ENCODE assay signal across 24 cellular contexts in genomic region chr2:241242306-241242705, GRCh38. TPM values are rescaled to one million over a fixed set of nuclear protein-coding genes. Genes with fewer than 3 reads are reported as not detected.
DNase-seq lines count a peak whose midpoint lies in the region; ATAC-seq, FAIRE-seq and TF ChIP-seq lines count a peak whose summit lies in the region.
"Had no signal": no experiment of that assay in that cellular context is flagged by ENCODE, and none has a peak within 500 bp of the region (broad histone marks: within the 10 kb centered on the region; RNA-seq: fewer than 3 reads in every experiment).

No MANE protein-coding gene starts in this region.

- CTCF ChIA-PET in activated naive CD4-positive, alpha-beta T cell treated with anti-CD3 and anti-CD28 coated beads, Interleukin-2, amount 10 ng/mL, durations not matched to agents 7 days and 5 days (lab: Charles Lee) = no interaction called here
- CTCF ChIA-PET in RWPE1 (lab: Yijun Ruan, JAX) = no interaction called here
- CTCF ChIA-PET in HepG2 (lab: Yijun Ruan, JAX; ENCODE audit: low intra/inter-chr PET ratio, low total read pairs) = no interaction called here

- H3K4me3 ChIP-seq in HepG2 (replicated peaks in 1 of 3; ENCODE audit: insufficient read depth in 1 of 3, low read depth in 2 of 3, low read length in 3 of 3) = no peak overlapping the region
- no peak overlapping the region for H3K4me3 ChIP-seq in GM23248
- H3K4me3 ChIP-seq: BLaER1 treated with 17β-estradiol and CSF1 and Interleukin-3, amounts not matched to agents 10 nM and 100 nM had no signal

- TF ChIP-seq EP300 in HepG2 (IDR thresholded peaks at IDR 0.05; ENCODE audit: low read depth in 2 of 2, low read length in 2 of 2) = no peak
- no peak for TF ChIP-seq EP300 in HepG2 (CRISPR knock-in tag; IDR thresholded peaks at IDR 0.05; ENCODE audit: borderline replicate concordance)

- H2AFZ ChIP-seq in HepG2 (ENCODE audit: low read length) (no peak overlapping the region), GM23248 (no peak overlapping the region)

- H3K27me3 Mint-ChIP-seq in activated naive CD4-positive, alpha-beta T cell treated with anti-CD3 and anti-CD28 coated beads, Interleukin-2, amount 10 ng/mL, durations not matched to agents 7 days and 5 days = no peaks in the 10 kb centered on the region
- H3K27me3 Mint-ChIP-seq: CD4-positive, alpha-beta memory T cell had no signal

- TF ChIP-seq POLR2A in HepG2 (IDR thresholded peaks at IDR 0.05; ENCODE audit: insufficient read depth in 1 of 2, low read depth in 2 of 2, low read length in 2 of 2) = no peak; a peak in 1 of 4 replicates

- no peak for FAIRE-seq in HepG2 (lab: Jason Lieb, UNC)
- FAIRE-seq: GM12891 had no signal

- peaks cover 82% of the 10 kb centered on the region for H3F3A ChIP-seq in GM23248 (ENCODE audit: insufficient read depth)

- H4K20me1 ChIP-seq in HepG2 (ENCODE audit: insufficient read depth, low read length) (peaks cover 25% of the 10 kb centered on the region; the same call in 1 of the 2 replicates), GM23248 (ENCODE audit: insufficient read depth) (peaks cover 6% of the 10 kb centered on the region; the same call in 1 of the 2 replicates)

- H3K4me2 ChIP-seq in HepG2 (ENCODE audit: low read depth, low read length) (no peak overlapping the region), GM23248 (ENCODE audit: unreplicated experiment) (no peak overlapping the region)
- H3K4me2 ChIP-seq: BLaER1 treated with 17β-estradiol and CSF1 and Interleukin-3, amounts not matched to agents 10 nM and 100 nM had no signal

- no peak overlapping the region for H3K4me3 Mint-ChIP-seq in activated naive CD4-positive, alpha-beta T cell treated with anti-CD3 and anti-CD28 coated beads, Interleukin-2, amount 10 ng/mL, durations not matched to agents 7 days and 5 days
- no peak overlapping the region for H3K4me3 Mint-ChIP-seq in stimulated activated effector memory CD8-positive, alpha-beta T cell treated with anti-CD3 and anti-CD28 coated beads, Interleukin-12 subunit alpha, Interleukin-12 subunit beta, amount 100 ng/mL, for 72 hours
- H3K4me3 Mint-ChIP-seq: CD4-positive, alpha-beta memory T cell had no signal

- peak overlapping the region; percentile 9; the same call in 1 of the 2 replicates for H3K27ac ChIP-seq in RWPE1
- H3K27ac ChIP-seq in HepG2 (ENCODE audit: extremely low read length, insufficient read depth, low read length) = no peak overlapping the region
- H3K27ac ChIP-seq in GM23248 = no peak overlapping the region
- H3K27ac ChIP-seq: BLaER1 treated with 17β-estradiol and CSF1 and Interleukin-3, amounts not matched to agents 10 nM and 100 nM had no signal

- H3K27me3 ChIP-seq in HepG2 (ENCODE audit: control insufficient read depth in 1 of 2, insufficient read depth in 2 of 2, low read length in 2 of 2) = no peaks in the 10 kb centered on the region
- no peaks in the 10 kb centered on the region for H3K27me3 ChIP-seq in GM23248 (replicated peaks; ENCODE audit: insufficient read depth)
- H3K27me3 ChIP-seq: BLaER1 treated with 17β-estradiol and CSF1 and Interleukin-3, amounts not matched to agents 10 nM and 100 nM had no signal

- H3K4me1 ChIP-seq in HepG2 (ENCODE audit: insufficient read depth, low read length) (no peaks in the 10 kb centered on the region), GM23248 (ENCODE audit: insufficient read depth) (no peaks in the 10 kb centered on the region)
- H3K4me1 ChIP-seq: BLaER1 treated with 17β-estradiol and CSF1 and Interleukin-3, amounts not matched to agents 10 nM and 100 nM; Caco-2 had no signal

- H3K36me3 Mint-ChIP-seq in activated naive CD4-positive, alpha-beta T cell treated with anti-CD3 and anti-CD28 coated beads, Interleukin-2, amount 10 ng/mL, durations not matched to agents 7 days and 5 days = peaks cover 74% of the 10 kb centered on the region
- H3K36me3 Mint-ChIP-seq in stimulated activated effector memory CD8-positive, alpha-beta T cell treated with anti-CD3 and anti-CD28 coated beads, Interleukin-12 subunit alpha, Interleukin-12 subunit beta, amount 100 ng/mL, for 72 hours = peaks cover 100% of the 10 kb centered on the region

- H3K9me3 Mint-ChIP-seq in activated naive CD4-positive, alpha-beta T cell treated with anti-CD3 and anti-CD28 coated beads, Interleukin-2, amount 10 ng/mL, durations not matched to agents 7 days and 5 days = no peaks in the 10 kb centered on the region
- no peaks in the 10 kb centered on the region for H3K9me3 Mint-ChIP-seq in stimulated activated effector memory CD8-positive, alpha-beta T cell treated with anti-CD3 and anti-CD28 coated beads, Interleukin-12 subunit alpha, Interleukin-12 subunit beta, amount 100 ng/mL, for 72 hours
- H3K9me3 Mint-ChIP-seq: CD4-positive, alpha-beta memory T cell had no signal

- ATAC-seq in HepG2 (no peak), HG03469 (IDR thresholded peaks at IDR 0.05; ENCODE audit: unreplicated experiment) (no peak)
- no peak for ATAC-seq in stimulated activated effector memory CD8-positive, alpha-beta T cell treated with anti-CD3 and anti-CD28 coated beads, Interleukin-12 subunit alpha, Interleukin-12 subunit beta, amount 100 ng/mL, for 72 hours

- no peak for TF ChIP-seq RAD21 in HepG2 (CRISPR knock-in tag; IDR thresholded peaks at IDR 0.05)

- intact Hi-C loops in HepG2 (cut with micrococcal nuclease; ENCODE audit: unreplicated experiment) = no loop called here

- no peak for DNase-seq in activated naive CD4-positive, alpha-beta T cell treated with anti-CD3 and anti-CD28 coated beads, Interleukin-2, amount 10 ng/mL, durations not matched to agents 7 days and 5 days
- DNase-seq in activated naive CD4-positive, alpha-beta T cell treated with Interleukin-2 at 50 U/mL for 16 hours = no peak
- no peak for DNase-seq in RWPE1 (ENCODE audit: low spot score)
- no peak for DNase-seq in HepG2 (ENCODE audit: low spot score)
- DNase-seq in stimulated activated effector memory CD8-positive, alpha-beta T cell treated with anti-CD3 and anti-CD28 coated beads, Interleukin-12 subunit alpha, Interleukin-12 subunit beta, amount 100 ng/mL, for 72 hours (ENCODE audit: low spot score in 2 of 2) = no peak
- no peak for DNase-seq in GM23248
- DNase-seq in stimulated activated CD4-positive, alpha-beta T cell treated with anti-CD3 and anti-CD28 coated beads, Interleukin-4, amount 100 ng/mL, for 4 hours = no peak
- DNase-seq: 8988T; Caco-2; CD4-positive, alpha-beta memory T cell; DND-41; HCEC 1CT; MM.1S; NCI-H1048; NCI-H146; NCI-H2029 treated with DMSO at 0.1 percent for 48 hours; NCI-H2171; NCI-H345; NCI-H524; NCI-H774; NK-92 treated with Interleukin-12 subunit alpha and Interleukin-12 subunit beta, amount 100 ng/mL, for 24 hours had no signal

- no TSS peak for BruUV-seq in HepG2 (replicated peaks; lab: Mats Ljungman, UMichigan)

- H3K4me1 Mint-ChIP-seq in activated naive CD4-positive, alpha-beta T cell treated with anti-CD3 and anti-CD28 coated beads, Interleukin-2, amount 10 ng/mL, durations not matched to agents 7 days and 5 days = no peaks in the 10 kb centered on the region
- H3K4me1 Mint-ChIP-seq in stimulated activated effector memory CD8-positive, alpha-beta T cell treated with anti-CD3 and anti-CD28 coated beads, Interleukin-12 subunit alpha, Interleukin-12 subunit beta, amount 100 ng/mL, for 72 hours = no peaks in the 10 kb centered on the region

- H3K9ac ChIP-seq in HepG2 (ENCODE audit: insufficient read depth, low read depth, low read length) (no peak overlapping the region), GM23248 (no peak overlapping the region)
- H3K9ac ChIP-seq: BLaER1 treated with 17β-estradiol and CSF1 and Interleukin-3, amounts not matched to agents 10 nM and 100 nM had no signal

- 98% methylated on average over 14 of the region's 14 CpGs for WGBS in HepG2 (ENCODE audit: low lambda C conversion rate)
- 86 to 88% methylated on average over 14 of the region's 14 CpGs for WGBS in GM23248 (ENCODE audit: low coverage in 1 of 2, low lambda C conversion rate in 2 of 2, missing lambda C conversion rate in 2 of 2), 2 experiments

- POLR2A ChIA-PET in RWPE1 (lab: Yijun Ruan, JAX; ENCODE audit: low non-redundant PET) = no interaction called here
- POLR2A ChIA-PET in HepG2 (lab: Yijun Ruan, JAX) = no interaction called here

- H3K9me3 ChIP-seq in HepG2 (ENCODE audit: low read length) = no peaks in the 10 kb centered on the region
- H3K9me3 ChIP-seq in GM23248 (ENCODE audit: low read depth) = no peaks in the 10 kb centered on the region
- H3K9me3 ChIP-seq: BLaER1 treated with 17β-estradiol and CSF1 and Interleukin-3, amounts not matched to agents 10 nM and 100 nM; Caco-2 had no signal

- peaks cover 12% of the 10 kb centered on the region for H3K79me2 ChIP-seq in HepG2 (ENCODE audit: insufficient read depth, low read length)
- peaks cover 100% of the 10 kb centered on the region for H3K79me2 ChIP-seq in GM23248 (ENCODE audit: insufficient read depth)

- no peaks in the 10 kb centered on the region for H3K9me2 ChIP-seq in GM23248 (ENCODE audit: insufficient read depth)

- H3K27ac Mint-ChIP-seq in activated naive CD4-positive, alpha-beta T cell treated with anti-CD3 and anti-CD28 coated beads, Interleukin-2, amount 10 ng/mL, durations not matched to agents 7 days and 5 days = peak overlapping the region; percentile 35
- peak overlapping the region; percentile 32 for H3K27ac Mint-ChIP-seq in stimulated activated effector memory CD8-positive, alpha-beta T cell treated with anti-CD3 and anti-CD28 coated beads, Interleukin-12 subunit alpha, Interleukin-12 subunit beta, amount 100 ng/mL, for 72 hours

- peaks cover 72 to 97% of the 10 kb centered on the region in 2 experiments for H3K36me3 ChIP-seq in HepG2 (replicated peaks in 1 of 2; ENCODE audit: control insufficient read depth in 1 of 2, insufficient read depth in 2 of 2, low read length in 2 of 2)
- H3K36me3 ChIP-seq in GM23248 (ENCODE audit: low read depth) = peaks cover 88% of the 10 kb centered on the region

- in situ Hi-C loops in HepG2 (cut with HindIII; ENCODE audit: extremely low pct_ligation_motif_present, low pct_unique_long_range_greater_than_20kb) (no loop called here), GM23248 (cut with MboI) (no loop called here)

- TF ChIP-seq CTCF in RWPE1 (conservative IDR thresholded peaks at IDR 0.05; ENCODE audit: low read depth) (no peak), HepG2 (CRISPR knock-in tag; IDR thresholded peaks at IDR 0.05) (no peak)

RNA-seq across cellular contexts. Expression of gene ANO7, which starts 53.8 kb away (rescaled TPM):
- 3.7 and 4.9 TPM in 2 replicates for total RNA-seq in HepG2 (2016; rRNA removed; fragmentation: Illumina TruSeq; extraction: Trizol)
- total RNA-seq in HepG2 (2016; cell fraction: cytosol; rRNA removed; fragmentation: Illumina TruSeq; extraction: Trizol; ENCODE audit: low read depth) = 1.7 and 1.9 TPM in 2 replicates
- total RNA-seq in HepG2 (2016; cell fraction: insoluble cytoplasmic fraction; rRNA removed; fragmentation: Illumina TruSeq; extraction: Trizol) = 2.9 and 5.5 TPM in 2 replicates
- total RNA-seq in HepG2 (2016; cell fraction: membrane; rRNA removed; fragmentation: Illumina TruSeq; extraction: Trizol) = 3.2 and 4.1 TPM in 2 replicates
- 4.7 and 5.1 TPM in 2 replicates for total RNA-seq in HepG2 (2016; cell fraction: nucleus; rRNA removed; fragmentation: Illumina TruSeq; extraction: Trizol)
- polyA plus RNA-seq in HepG2 (2011; rRNA removed) (4.1 and 4.9 TPM in 2 replicates), GM23248 (2016; fragmentation: Nextera tagmentation; extraction: Ambion mirVana) (2.6 TPM in 2 replicates)
- 2.9 and 3.9 TPM in 2 replicates for polyA plus RNA-seq in HepG2 (2011; cell fraction: cytosol; rRNA removed)
- 29.8 and 33.6 TPM in 2 replicates for polyA plus RNA-seq in HepG2 (2011; cell fraction: nucleus; rRNA removed)
- 8.8 and 10.8 TPM in 2 replicates for polyA plus RNA-seq in HepG2 (2012)
- 3.3 and 3.8 TPM in 2 replicates for polyA plus RNA-seq in HepG2 (2016; cell fraction: cytosol; fragmentation: Illumina TruSeq; extraction: Trizol; ENCODE audit: low read depth)
- polyA plus RNA-seq in HepG2 (2016; cell fraction: insoluble cytoplasmic fraction; fragmentation: Illumina TruSeq; extraction: Trizol; ENCODE audit: low read depth) = 7.5 and 11.5 TPM in 2 replicates
- 7.5 and 8.6 TPM in 2 replicates for polyA plus RNA-seq in HepG2 (2016; cell fraction: membrane; fragmentation: Illumina TruSeq; extraction: Trizol; ENCODE audit: low read depth)
- 14.9 and 15.8 TPM in 2 replicates for polyA plus RNA-seq in HepG2 (2016; cell fraction: nucleus; fragmentation: Illumina TruSeq; extraction: Trizol; ENCODE audit: insufficient read depth, low read depth)
- 1.1 and 16.7 TPM in 2 replicates for polyA minus RNA-seq in HepG2 (2011; rRNA and poly(A)+ RNA removed; ENCODE audit: low replicate concordance)
- 5.1 and 8.4 TPM in 2 replicates for polyA minus RNA-seq in HepG2 (2011; cell fraction: cytosol; rRNA and poly(A)+ RNA removed)
- 13.8 and 18.4 TPM in 2 replicates for polyA minus RNA-seq in HepG2 (2011; cell fraction: nucleus; rRNA and poly(A)+ RNA removed)
- total RNA-seq in GM23248 (2014; rRNA removed; shearing (Covaris generic)) = 0.22 and 0.38 TPM in 2 replicates
